25 cellular contexts compared by ENCODE assay signal in genomic region chr5:172632346-172633092, GRCh38. TPM values are rescaled to one million over a fixed set of nuclear protein-coding genes. Genes with fewer than 3 reads are reported as not detected.
DNase-seq lines count a peak whose midpoint lies in the region; ATAC-seq, FAIRE-seq and TF ChIP-seq lines count a peak whose summit lies in the region.
"Had no signal": no experiment of that assay in that cellular context is flagged by ENCODE, and none has a peak within 500 bp of the region (broad histone marks: within the 10 kb centered on the region; RNA-seq: fewer than 3 reads in every experiment).

No MANE protein-coding gene starts in this region.

- 98% methylated on average over 5 of the region's 6 CpGs for WGBS in esophagus muscularis mucosa

- TF ChIP-seq EP300 in esophagus muscularis mucosa (IDR thresholded peaks at IDR 0.05), result no peak

- intact Hi-C loops in Panc1 (cut with micrococcal nuclease; ENCODE audit: unreplicated experiment) (no loop called here), kidney (cut with DNase I) (no loop called here), esophagus muscularis mucosa (cut with DNase I) (no loop called here)

- H3K9me3 Mint-ChIP-seq in stimulated activated effector memory CD8-positive, alpha-beta T cell treated with anti-CD3 and anti-CD28 coated beads, Interleukin-12 subunit alpha, Interleukin-12 subunit beta, amount 100 ng/mL, for 72 hours, result no peaks in the 10 kb centered on the region
- H3K9me3 Mint-ChIP-seq: GM23338 had no signal

- H3K9ac ChIP-seq in kidney (ENCODE audit: low read length in 2 of 2), result no peak overlapping the region
- H3K9ac ChIP-seq: KMS-11 had no signal

- CTCF ChIA-PET in Panc1 (lab: Charles Lee), result no interaction called here

- TF ChIP-seq POLR2A in esophagus muscularis mucosa (IDR thresholded peaks at IDR 0.05; ENCODE audit: low read depth), result no peak

- H3K4me3 Mint-ChIP-seq in stimulated activated effector memory CD8-positive, alpha-beta T cell treated with anti-CD3 and anti-CD28 coated beads, Interleukin-12 subunit alpha, Interleukin-12 subunit beta, amount 100 ng/mL, for 72 hours, result no peak overlapping the region
- H3K4me3 Mint-ChIP-seq: B cell, GM23338, IgD-negative memory B cell had no signal

- no peak overlapping the region for H3K27ac ChIP-seq in Panc1 (ENCODE audit: low read length)
- H3K27ac ChIP-seq in kidney (ENCODE audit: low read depth in 2 of 2, low read length in 2 of 2), result no peak overlapping the region
- H3K27ac ChIP-seq in esophagus muscularis mucosa (replicated peaks in 1 of 4), result no peak overlapping the region
- H3K27ac ChIP-seq: 22Rv1, HL-60, KMS-11, PC-9 had no signal

- H3K4me1 ChIP-seq in Panc1 (ENCODE audit: control insufficient read depth, insufficient read depth, low read length), result no peaks in the 10 kb centered on the region
- no peaks in the 10 kb centered on the region for H3K4me1 ChIP-seq in kidney (ENCODE audit: control insufficient read depth in 1 of 2, insufficient read depth in 1 of 2, low read depth in 1 of 2, low read length in 2 of 2)
- H3K4me1 ChIP-seq in esophagus muscularis mucosa, result peaks cover 0 to 9% (median 8%) of the 10 kb centered on the region in 4 donors

- no peak overlapping the region for H3K27ac Mint-ChIP-seq in stimulated activated effector memory CD8-positive, alpha-beta T cell treated with anti-CD3 and anti-CD28 coated beads, Interleukin-12 subunit alpha, Interleukin-12 subunit beta, amount 100 ng/mL, for 72 hours
- H3K27ac Mint-ChIP-seq: B cell, GM23338, IgD-negative memory B cell had no signal

- no peak overlapping the region for H3K4me3 ChIP-seq in Panc1 (ENCODE audit: low read depth in 2 of 2, low read length in 2 of 2)
- H3K4me3 ChIP-seq in kidney (ENCODE audit: low read length in 2 of 2), result no peak overlapping the region
- no peak overlapping the region for H3K4me3 ChIP-seq in esophagus muscularis mucosa
- H3K4me3 ChIP-seq: GM23338, PC-9 had no signal

- peak; percentile 47; the same call in 1 of the 2 replicates for ATAC-seq in Panc1
- ATAC-seq in stimulated activated effector memory CD8-positive, alpha-beta T cell treated with anti-CD3 and anti-CD28 coated beads, Interleukin-12 subunit alpha, Interleukin-12 subunit beta, amount 100 ng/mL, for 72 hours, result peak; percentile 19
- no peak for ATAC-seq in GM21526 (IDR thresholded peaks at IDR 0.05; ENCODE audit: low FRiP score, unreplicated experiment)
- ATAC-seq in HG03135 (IDR thresholded peaks at IDR 0.05; ENCODE audit: unreplicated experiment), result no peak
- ATAC-seq: GM23338 had no signal

- FAIRE-seq in kidney (lab: Jason Lieb, UNC), result no peak

- H3K36me3 Mint-ChIP-seq in stimulated activated effector memory CD8-positive, alpha-beta T cell treated with anti-CD3 and anti-CD28 coated beads, Interleukin-12 subunit alpha, Interleukin-12 subunit beta, amount 100 ng/mL, for 72 hours, result no peaks in the 10 kb centered on the region

- H3K27me3 ChIP-seq in Panc1 (ENCODE audit: control insufficient read depth, insufficient read depth, low read length) (no peaks in the 10 kb centered on the region; the same call in 1 of the 2 replicates), esophagus muscularis mucosa (no peaks in the 10 kb centered on the region)

- BruUV-seq in Panc1 (replicated peaks; lab: Mats Ljungman, UMichigan), result no TSS peak

- in situ Hi-C loops in Panc1 (cut with HindIII; ENCODE audit: low pct_unique_long_range_greater_than_20kb, low sequenced_read_pairs), result no loop called here

- no peaks in the 10 kb centered on the region for H3K36me3 ChIP-seq in Panc1 (ENCODE audit: control insufficient read depth, insufficient read depth, low read length)
- no peaks in the 10 kb centered on the region for H3K36me3 ChIP-seq in kidney (ENCODE audit: control insufficient read depth in 1 of 2, insufficient read depth in 2 of 2, low read length in 2 of 2)
- H3K36me3 ChIP-seq in esophagus muscularis mucosa, result no peaks in the 10 kb centered on the region

- TF ChIP-seq CTCF in Panc1 (IDR thresholded peaks at IDR 0.05) (no peak), kidney (IDR thresholded peaks at IDR 0.05; ENCODE audit: borderline replicate concordance, extremely low read depth, insufficient read depth) (no peak), esophagus muscularis mucosa (IDR thresholded peaks at IDR 0.05) (no peak)

- no peaks in the 10 kb centered on the region for H3K4me1 Mint-ChIP-seq in stimulated activated effector memory CD8-positive, alpha-beta T cell treated with anti-CD3 and anti-CD28 coated beads, Interleukin-12 subunit alpha, Interleukin-12 subunit beta, amount 100 ng/mL, for 72 hours
- H3K4me1 Mint-ChIP-seq: B cell, IgD-negative memory B cell had no signal

- POLR2A ChIA-PET in Panc1 (lab: Charles Lee), result no interaction called here

- peak; percentile 50 for DNase-seq in activated effector memory CD4-positive, alpha-beta T cell treated with anti-CD3 and anti-CD28 coated beads, Interleukin-2, amount 50 U/mL, for 16 hours
- DNase-seq in activated effector memory CD4-positive, alpha-beta T cell treated with Interleukin-2 at 50 U/mL for 16 hours, result no peak
- DNase-seq in Panc1 (ENCODE audit: low read depth, low spot score) (no peak), kidney (peak; percentile 61), esophagus muscularis mucosa (ENCODE audit: extremely low spot score) (no peak)
- DNase-seq in stimulated activated effector memory CD8-positive, alpha-beta T cell treated with anti-CD3 and anti-CD28 coated beads, Interleukin-12 subunit alpha, Interleukin-12 subunit beta, amount 100 ng/mL, for 72 hours (ENCODE audit: low spot score in 2 of 2), result no peak
- DNase-seq: Calu3, HCEC 1CT, NCI-H1048, NCI-H1417 treated with DMSO at 0.1 percent for 48 hours, NCI-H1694 treated with DMSO at 0.1 percent for 48 hours, NCI-H2081, NCI-H2227 treated with DMSO at 0.1 percent for 48 hours, NCI-H526 treated with DMSO at 0.1 percent for 48 hours, PC-9, RPMI8226, SHP77 treated with DMSO at 0.1 percent for 48 hours had no signal

- H3K9me3 ChIP-seq in Panc1 (ENCODE audit: control insufficient read depth, insufficient read depth, low read depth, low read length) (no peaks in the 10 kb centered on the region), kidney (ENCODE audit: control insufficient read depth in 1 of 2, low read length in 2 of 2) (no peaks in the 10 kb centered on the region), esophagus muscularis mucosa (no peaks in the 10 kb centered on the region)

RNA-seq across cellular contexts. Expression of gene NEURL1B, which starts 8.5 kb away (rescaled TPM):
- total RNA-seq in Panc1 (2021; ENCODE audit: unreplicated experiment), result 5.3 TPM
- 4.5 TPM for polyA plus RNA-seq in Panc1 (2012; ENCODE audit: insufficient read length)
- total RNA-seq in kidney, result 42.6 TPM
- 5.4 TPM for polyA plus RNA-seq in kidney (ENCODE audit: insufficient read depth, low read depth, low replicate concordance)
- total RNA-seq in esophagus muscularis mucosa, result 10 to 100 TPM; 34.1 to 87.1 (median 60.2) TPM
- polyA plus RNA-seq: IgD-negative memory B cell had no signal

Comparison
In these comparisons a context has a peak if more than half of its experiments do, and no peak if none do; other contexts are left out.
1. DNase-seq: peak in activated effector memory CD4-positive, alpha-beta T cell treated with anti-CD3 and anti-CD28 coated beads, Interleukin-2, amount 50 U/mL, for 16 hours (single experiment) and kidney (single experiment); none in activated effector memory CD4-positive, alpha-beta T cell treated with Interleukin-2 at 50 U/mL for 16 hours (single experiment), Panc1 (single experiment), stimulated activated effector memory CD8-positive, alpha-beta T cell treated with anti-CD3 and anti-CD28 coated beads, Interleukin-12 subunit alpha, Interleukin-12 subunit beta, amount 100 ng/mL, for 72 hours (0 of 2) and esophagus muscularis mucosa (single experiment).
2. ATAC-seq: peak in Panc1 (single experiment) and stimulated activated effector memory CD8-positive, alpha-beta T cell treated with anti-CD3 and anti-CD28 coated beads, Interleukin-12 subunit alpha, Interleukin-12 subunit beta, amount 100 ng/mL, for 72 hours (single experiment); none in GM21526 (single experiment) and HG03135 (single experiment).